ENCODE assay signal across 12 cellular contexts in genomic region chr1:24793762-24794161, GRCh38. TPM values are rescaled to one million over a fixed set of nuclear protein-coding genes. Genes with fewer than 3 reads are reported as not detected.
A peak's percentile ranks its signal among the peaks of the same experiment; 100 is the strongest.
DNase-seq lines count a peak whose midpoint lies in the region; ATAC-seq and TF ChIP-seq lines count a peak whose summit lies in the region.
"Had no signal": no experiment of that assay in that cellular context is flagged by ENCODE, and none has a peak within 500 bp of the region (broad histone marks: within the 10 kb centered on the region; RNA-seq: fewer than 3 reads in every experiment).

No MANE protein-coding gene starts in this region.

- TF ChIP-seq CTCF in fibroblast of lung (conservative IDR thresholded peaks at IDR 0.05 in 1 of 2, IDR thresholded peaks at IDR 0.05 in 1 of 2; ENCODE audit: low read depth in 1 of 2, low read length in 2 of 2) (no peak), osteoblast (IDR thresholded peaks at IDR 0.05; ENCODE audit: extremely low read depth, low read depth, low read length) (no peak)

- peak overlapping the region; percentile 53 for H3K4me3 ChIP-seq in ACC112 (ENCODE audit: low read depth, low read length)
- no peak overlapping the region for H3K4me3 ChIP-seq in fibroblast of lung (replicated peaks in 1 of 4; ENCODE audit: control extremely low read depth in 1 of 4, insufficient read depth in 1 of 4, low read depth in 3 of 4, low read length in 4 of 4)
- no peak overlapping the region for H3K4me3 ChIP-seq in osteoblast (ENCODE audit: insufficient read depth, low read length)
- H3K4me3 ChIP-seq: Peyer's patch had no signal

- H4K20me1 ChIP-seq in fibroblast of lung (ENCODE audit: control insufficient read depth, extremely low read depth, insufficient read depth, low read length) = no peaks in the 10 kb centered on the region
- H4K20me1 ChIP-seq in osteoblast (ENCODE audit: insufficient read depth, low read length) = peaks cover 68% of the 10 kb centered on the region

- H3K36me3 Mint-ChIP-seq in immature natural killer cell = no peaks in the 10 kb centered on the region
- H3K36me3 Mint-ChIP-seq in activated T-cell treated with anti-CD3 and anti-CD28 coated beads, Interleukin-2, amount 50 U/mL, for 4 hours (ENCODE audit: insufficient read depth) = peaks cover 3% of the 10 kb centered on the region

- no peak overlapping the region for H3K9ac ChIP-seq in fibroblast of lung (ENCODE audit: insufficient read depth, low read length)

- H3K27me3 Mint-ChIP-seq in immature natural killer cell (ENCODE audit: low read depth in 3 of 3) = peaks cover 0 to 7% (median 0%) of the 10 kb centered on the region in 3 donors
- H3K27me3 Mint-ChIP-seq in activated T-cell treated with anti-CD3 and anti-CD28 coated beads, Interleukin-2, amount 50 U/mL, for 4 hours (ENCODE audit: low read depth) = no peaks in the 10 kb centered on the region
- H3K27me3 Mint-ChIP-seq: brain had no signal

- peak; percentile 45 for DNase-seq in NCI-H460 (ENCODE audit: extremely low read depth, low read depth)
- DNase-seq in fibroblast of lung (ENCODE audit: low read depth in 2 of 2) = peak; percentile 84 to 93
- peak; percentile 84 for DNase-seq in osteoblast (ENCODE audit: insufficient read length, low spot score, missing footprints)
- DNase-seq in putamen (ENCODE audit: low spot score) = no peak
- DNase-seq in immature natural killer cell = no peak
- DNase-seq in activated T-cell treated with anti-CD3 and anti-CD28 coated beads, Interleukin-2, amount 50 U/mL, for 4 hours = no peak
- DNase-seq: activated CD4-positive, alpha-beta T cell treated with anti-CD3 and anti-CD28 coated beads, Interleukin-2, amount 50 U/mL, for 1 hour; Peyer's patch had no signal

- H3K4me1 Mint-ChIP-seq in immature natural killer cell = no peaks in the 10 kb centered on the region
- no peaks in the 10 kb centered on the region for H3K4me1 Mint-ChIP-seq in activated T-cell treated with anti-CD3 and anti-CD28 coated beads, Interleukin-2, amount 50 U/mL, for 4 hours (ENCODE audit: low read depth)

- H3K4me1 ChIP-seq in ACC112 (ENCODE audit: control insufficient read depth, insufficient read depth, low read length, unreplicated experiment) (peaks cover 35% of the 10 kb centered on the region), fibroblast of lung (ENCODE audit: control insufficient read depth, extremely low read depth, insufficient read depth, low read length) (peaks cover 9% of the 10 kb centered on the region), osteoblast (ENCODE audit: insufficient read depth, low read length) (peaks cover 45% of the 10 kb centered on the region)
- H3K4me1 ChIP-seq: Peyer's patch had no signal

- H3K9me3 ChIP-seq in fibroblast of lung (ENCODE audit: control insufficient read depth, insufficient read depth, low read depth, low read length) = no peaks in the 10 kb centered on the region
- no peaks in the 10 kb centered on the region for H3K9me3 ChIP-seq in osteoblast (ENCODE audit: low read depth, low read length)
- H3K9me3 ChIP-seq: neutrophil, Peyer's patch had no signal

- H3K36me3 ChIP-seq in ACC112 (ENCODE audit: insufficient read depth, low read length) (peaks cover 12% of the 10 kb centered on the region), fibroblast of lung (ENCODE audit: control insufficient read depth, insufficient read depth, low read length) (peaks cover 3% of the 10 kb centered on the region), osteoblast (ENCODE audit: insufficient read depth, low read length) (peaks cover 25% of the 10 kb centered on the region)
- H3K36me3 ChIP-seq: neutrophil, Peyer's patch had no signal

- peak overlapping the region; percentile 70 for H3K4me2 ChIP-seq in fibroblast of lung (ENCODE audit: extremely low read depth, insufficient read depth, low read length)
- peak overlapping the region; percentile 62 for H3K4me2 ChIP-seq in osteoblast (ENCODE audit: insufficient read depth, low read length)

- no peak overlapping the region for H3K4me3 Mint-ChIP-seq in immature natural killer cell
- H3K4me3 Mint-ChIP-seq in activated T-cell treated with anti-CD3 and anti-CD28 coated beads, Interleukin-2, amount 50 U/mL, for 4 hours = no peak overlapping the region
- H3K4me3 Mint-ChIP-seq: brain had no signal

- H3K79me2 ChIP-seq in ACC112 (ENCODE audit: control insufficient read depth, insufficient read depth, low read length, unreplicated experiment) (peaks cover 83% of the 10 kb centered on the region), fibroblast of lung (ENCODE audit: control insufficient read depth, insufficient read depth, low read length) (peaks cover 85% of the 10 kb centered on the region), osteoblast (ENCODE audit: insufficient read depth, low read length) (peaks cover 93% of the 10 kb centered on the region)

- peak overlapping the region; percentile 98 for H3K27ac ChIP-seq in ACC112 (ENCODE audit: low read depth, low read length)
- peak overlapping the region; percentile 81 for H3K27ac ChIP-seq in fibroblast of lung (ENCODE audit: insufficient read depth, low read length)
- peak overlapping the region; percentile 89 for H3K27ac ChIP-seq in osteoblast (ENCODE audit: low read depth, low read length)
- H3K27ac ChIP-seq: neutrophil had no signal

- no peaks in the 10 kb centered on the region for H3K9me3 Mint-ChIP-seq in immature natural killer cell
- H3K9me3 Mint-ChIP-seq in activated T-cell treated with anti-CD3 and anti-CD28 coated beads, Interleukin-2, amount 50 U/mL, for 4 hours = peaks cover 3% of the 10 kb centered on the region

- H2AFZ ChIP-seq in ACC112 (ENCODE audit: low read length, unreplicated experiment) = no peak overlapping the region
- H2AFZ ChIP-seq in fibroblast of lung (ENCODE audit: low read length) = no peak overlapping the region
- no peak overlapping the region for H2AFZ ChIP-seq in osteoblast (ENCODE audit: low read length)

- no peaks in the 10 kb centered on the region for H3K27me3 ChIP-seq in ACC112 (ENCODE audit: insufficient read depth, low read length)
- no peaks in the 10 kb centered on the region for H3K27me3 ChIP-seq in fibroblast of lung (ENCODE audit: control insufficient read depth, insufficient read depth, low read length)
- H3K27me3 ChIP-seq in osteoblast (ENCODE audit: insufficient read depth, low read length) = no peaks in the 10 kb centered on the region
- H3K27me3 ChIP-seq: neutrophil, Peyer's patch had no signal

- no peak for ATAC-seq in HG02610 (IDR thresholded peaks at IDR 0.05; ENCODE audit: unreplicated experiment)
- ATAC-seq in activated T-cell treated with anti-CD3 and anti-CD28 coated beads, Interleukin-2, amount 50 U/mL, for 4 hours = no peak

- no peak overlapping the region for H3K27ac Mint-ChIP-seq in immature natural killer cell

RNA-seq across cellular contexts. Expression of gene CLIC4, which starts 48.5 kb away (rescaled TPM):
- 170 and 172 TPM in 2 replicates for total RNA-seq in NCI-H460 (2014; rRNA removed; shearing (Covaris generic))
- 38.3 and 53.2 TPM in 2 replicates for polyA plus RNA-seq in NCI-H460 (2014; cell fraction: nucleus; rRNA removed)
- total RNA-seq in fibroblast of lung = 309 and 368 TPM in 2 replicates
- polyA plus RNA-seq in fibroblast of lung = 310 and 494 TPM in 2 replicates
- 243 and 393 TPM in 2 replicates for polyA plus RNA-seq in fibroblast of lung (2012)
- 29.9 and 44.7 TPM in 2 replicates for polyA minus RNA-seq in fibroblast of lung (ENCODE audit: low replicate concordance)
- 697 and 711 TPM in 2 replicates for total RNA-seq in osteoblast
- polyA plus RNA-seq in immature natural killer cell = 1 to 10 TPM in 2 of 3 donors, under 1 TPM in 1; 0.81 to 1.6 (median 1.3) TPM
- total RNA-seq in activated T-cell treated with anti-CD3 and anti-CD28 coated beads, Interleukin-2, amount 50 U/mL, for 4 hours = 10 to 100 TPM in 2 of 3 donors, 1 to 10 TPM in 1; 8.5 to 26.0 (median 12.3) TPM

Comparison
In these comparisons a context has a peak if more than half of its experiments do, and no peak if none do; other contexts are left out.
1. DNase-seq: peak in NCI-H460 (single experiment), fibroblast of lung (2 of 2) and osteoblast (single experiment); none in putamen (single experiment), immature natural killer cell (0 of 3) and activated T-cell treated with anti-CD3 and anti-CD28 coated beads, Interleukin-2, amount 50 U/mL, for 4 hours (single experiment).
2. Peak in every context shown above with its lines, with median percentiles within 50 percentile points of each other: H3K27ac ChIP-seq.